In genomic region chr9:114791312-114791711, GRCh38 we compare ENCODE assay signal across 32 cellular contexts. TPM values are rescaled to one million over a fixed set of nuclear protein-coding genes. Genes with fewer than 3 reads are reported as not detected.
A peak's percentile ranks its signal among the peaks of the same experiment; 100 is the strongest.
DNase-seq lines count a peak whose midpoint lies in the region; ATAC-seq, FAIRE-seq and TF ChIP-seq lines count a peak whose summit lies in the region.
"Had no signal": no experiment of that assay in that cellular context is flagged by ENCODE, and none has a peak within 500 bp of the region (broad histone marks: within the 10 kb centered on the region; RNA-seq: fewer than 3 reads in every experiment).

No MANE protein-coding gene starts in this region.

- dilution Hi-C loops in keratinocyte (cut with MboI; ENCODE audit: extremely low pct_ligation_motif_present, low sequenced_read_pairs): no loop called here

- H3K27ac Mint-ChIP-seq in astrocyte (ENCODE audit: unreplicated experiment): peak overlapping the region; percentile 97
- no peak overlapping the region for H3K27ac Mint-ChIP-seq in stimulated activated memory B cell treated with anti-CD40 and anti-IgM and Interleukin-4, amounts not matched to agents 10 μg/mL and 1 μg/mL and 100 μg/mL, for 72 hours
- H3K27ac Mint-ChIP-seq: CD14-positive monocyte; CD8-positive, alpha-beta memory T cell had no signal

- no peak for TF ChIP-seq CTCF in astrocyte (IDR thresholded peaks at IDR 0.05; ENCODE audit: insufficient read depth, low read depth, low read length)
- no peak for TF ChIP-seq CTCF in keratinocyte (optimal IDR thresholded peaks at IDR 0.05 in 1 of 3, IDR thresholded peaks at IDR 0.05 in 1 of 3, conservative IDR thresholded peaks at IDR 0.05 in 1 of 3; ENCODE audit: extremely low read depth in 1 of 3, insufficient read depth in 2 of 3, low read length in 3 of 3)
- TF ChIP-seq CTCF in esophagus muscularis mucosa (IDR thresholded peaks at IDR 0.05): no peak

- no peaks in the 10 kb centered on the region for H4K20me1 ChIP-seq in Karpas-422 (ENCODE audit: insufficient read depth, low read depth, low read length)
- H4K20me1 ChIP-seq in astrocyte (ENCODE audit: insufficient read depth, low read length): no peaks in the 10 kb centered on the region
- no peaks in the 10 kb centered on the region for H4K20me1 ChIP-seq in keratinocyte (ENCODE audit: control insufficient read depth, extremely low read depth, insufficient read depth, low read length)
- H4K20me1 ChIP-seq: BLaER1 had no signal

- H3K27me3 ChIP-seq in Karpas-422 (ENCODE audit: low read length) (no peaks in the 10 kb centered on the region), astrocyte (ENCODE audit: insufficient read depth, low read length) (no peaks in the 10 kb centered on the region), keratinocyte (ENCODE audit: control insufficient read depth, extremely low read depth, insufficient read depth, low read length) (no peaks in the 10 kb centered on the region), esophagus muscularis mucosa (peaks cover 0 to 5% (median 0%) of the 10 kb centered on the region in 4 donors)
- H3K27me3 ChIP-seq: BE2C, BLaER1 had no signal

- DNase-seq in Karpas-422 (no peak), astrocyte (ENCODE audit: low read depth) (peak; percentile 3), keratinocyte (ENCODE audit: low read depth, low spot score) (no peak), NCI-H187 (lab: John Stamatoyannopoulos, UW) (no peak), NCI-H446 treated with DMSO at 0.1 percent for 48 hours (lab: John Stamatoyannopoulos, UW) (no peak), NOMO-1 treated with DMSO at 0.1 percent for 48 hours (lab: John Stamatoyannopoulos, UW; ENCODE audit: unreplicated experiment) (no peak), esophagus muscularis mucosa (ENCODE audit: extremely low spot score) (no peak)
- DNase-seq: 8988T; ACHN; BE2C; C1 segment of cervical spinal cord; CD4-positive, alpha-beta memory T cell; CD4-positive, CD25-positive, alpha-beta regulatory T cell; CD8-positive, alpha-beta memory T cell; COR-L47; DMS 273 treated with DMSO at 0.1 percent for 48 hours; DMS153; DMS53; DMS79; DND-41; EL; GDM1 had no signal

- H3K9me2 ChIP-seq in Karpas-422 (replicated peaks; ENCODE audit: insufficient read depth, low read length): no peaks in the 10 kb centered on the region

- H3K9me3 Mint-ChIP-seq in astrocyte (ENCODE audit: unreplicated experiment): no peaks in the 10 kb centered on the region
- no peaks in the 10 kb centered on the region for H3K9me3 Mint-ChIP-seq in stimulated activated memory B cell treated with anti-CD40 and anti-IgM and Interleukin-4, amounts not matched to agents 10 μg/mL and 1 μg/mL and 100 μg/mL, for 72 hours
- H3K9me3 Mint-ChIP-seq: CD8-positive, alpha-beta memory T cell had no signal

- TF ChIP-seq POLR2A in esophagus muscularis mucosa (IDR thresholded peaks at IDR 0.05; ENCODE audit: low read depth): no peak

- FAIRE-seq in astrocyte (lab: Jason Lieb, UNC) (no peak), keratinocyte (lab: Jason Lieb, UNC) (peak; percentile 58)
- FAIRE-seq: A204.1, GM12878, GM12892, GM18507 had no signal

- peaks cover 84% of the 10 kb centered on the region for H3K4me1 ChIP-seq in Karpas-422 (ENCODE audit: low read length)
- H3K4me1 ChIP-seq in astrocyte (ENCODE audit: insufficient read depth, low read length): peaks cover 3% of the 10 kb centered on the region
- H3K4me1 ChIP-seq in keratinocyte (ENCODE audit: control insufficient read depth, extremely low read depth, insufficient read depth, low read length): peaks cover 20% of the 10 kb centered on the region
- peaks cover 0 to 3% (median under 1%) of the 10 kb centered on the region in 4 donors for H3K4me1 ChIP-seq in esophagus muscularis mucosa
- H3K4me1 ChIP-seq: BE2C, BLaER1 had no signal

- H3K36me3 Mint-ChIP-seq in astrocyte (ENCODE audit: low read depth, unreplicated experiment): no peaks in the 10 kb centered on the region
- no peaks in the 10 kb centered on the region for H3K36me3 Mint-ChIP-seq in stimulated activated memory B cell treated with anti-CD40 and anti-IgM and Interleukin-4, amounts not matched to agents 10 μg/mL and 1 μg/mL and 100 μg/mL, for 72 hours
- H3K36me3 Mint-ChIP-seq: CD4-positive, alpha-beta memory T cell; CD4-positive, CD25-positive, alpha-beta regulatory T cell had no signal

- H3K36me3 ChIP-seq in Karpas-422 (ENCODE audit: insufficient read depth, low read length): peaks cover 74% of the 10 kb centered on the region
- H3K36me3 ChIP-seq in astrocyte (ENCODE audit: insufficient read depth, low read length): no peaks in the 10 kb centered on the region
- H3K36me3 ChIP-seq in keratinocyte (ENCODE audit: control insufficient read depth in 2 of 2, extremely low read depth in 1 of 2, insufficient read depth in 2 of 2, low read length in 2 of 2): no peaks in the 10 kb centered on the region
- H3K36me3 ChIP-seq in esophagus muscularis mucosa: no peaks in the 10 kb centered on the region
- H3K36me3 ChIP-seq: BE2C, BLaER1 had no signal

- intact Hi-C loops in esophagus muscularis mucosa (cut with DNase I): no loop called here

- no peak for TF ChIP-seq EP300 in esophagus muscularis mucosa (IDR thresholded peaks at IDR 0.05)

- H3K4me3 Mint-ChIP-seq in astrocyte (ENCODE audit: unreplicated experiment): no peak overlapping the region
- no peak overlapping the region for H3K4me3 Mint-ChIP-seq in stimulated activated memory B cell treated with anti-CD40 and anti-IgM and Interleukin-4, amounts not matched to agents 10 μg/mL and 1 μg/mL and 100 μg/mL, for 72 hours
- H3K4me3 Mint-ChIP-seq: CD14-positive monocyte; CD4-positive, alpha-beta memory T cell; CD4-positive, CD25-positive, alpha-beta regulatory T cell; CD8-positive, alpha-beta memory T cell had no signal

- ATAC-seq in stimulated activated memory B cell treated with anti-CD40 and anti-IgM and Interleukin-4, amounts not matched to agents 10 μg/mL and 1 μg/mL and 100 μg/mL, for 72 hours: peak; percentile 59
- ATAC-seq: GM12878 had no signal

- no peaks in the 10 kb centered on the region for H3K9me1 ChIP-seq in keratinocyte (ENCODE audit: control insufficient read depth, extremely low read depth, insufficient read depth, low read length)

- H3K4me2 ChIP-seq in Karpas-422 (ENCODE audit: low read depth, low read length, poor library complexity, severe bottlenecking): no peak overlapping the region
- no peak overlapping the region for H3K4me2 ChIP-seq in astrocyte (ENCODE audit: low read length)
- H3K4me2 ChIP-seq in keratinocyte (ENCODE audit: control insufficient read depth, extremely low read depth, insufficient read depth, low read depth, low read length): no peak overlapping the region
- H3K4me2 ChIP-seq: BLaER1 had no signal

- H3K4me3 ChIP-seq in Karpas-422 (ENCODE audit: low read length) (no peak overlapping the region), astrocyte (ENCODE audit: insufficient read depth, low read depth, low read length) (no peak overlapping the region), keratinocyte (ENCODE audit: control insufficient read depth in 2 of 3, extremely low read depth in 1 of 3, insufficient read depth in 2 of 3, low read depth in 1 of 3, low read length in 3 of 3) (no peak overlapping the region), esophagus muscularis mucosa (no peak overlapping the region)
- H3K4me3 ChIP-seq: BLaER1, GM12878 had no signal

- H3K9ac ChIP-seq in Karpas-422 (ENCODE audit: low read length) (no peak overlapping the region), astrocyte (ENCODE audit: low read length) (no peak overlapping the region), keratinocyte (ENCODE audit: control insufficient read depth, extremely low read depth, insufficient read depth, low read length) (no peak overlapping the region)
- H3K9ac ChIP-seq: BLaER1 had no signal

- peaks cover 33% of the 10 kb centered on the region for H3K4me1 Mint-ChIP-seq in astrocyte (ENCODE audit: low read depth, unreplicated experiment)
- H3K4me1 Mint-ChIP-seq in stimulated activated memory B cell treated with anti-CD40 and anti-IgM and Interleukin-4, amounts not matched to agents 10 μg/mL and 1 μg/mL and 100 μg/mL, for 72 hours: peaks cover 33% of the 10 kb centered on the region
- H3K4me1 Mint-ChIP-seq: CD4-positive, alpha-beta memory T cell had no signal

- peak overlapping the region; percentile 16; the same call in 1 of the 2 replicates for H3K27ac ChIP-seq in Karpas-422 (ENCODE audit: low read length)
- no peak overlapping the region for H3K27ac ChIP-seq in astrocyte (ENCODE audit: low read depth, low read length)
- no peak overlapping the region for H3K27ac ChIP-seq in keratinocyte (ENCODE audit: control insufficient read depth, insufficient read depth, low read length)
- H3K27ac ChIP-seq in esophagus muscularis mucosa (replicated peaks in 1 of 4): no peak overlapping the region
- H3K27ac ChIP-seq: BLaER1 had no signal

- H2AFZ ChIP-seq in Karpas-422 (ENCODE audit: low read length) (no peak overlapping the region), astrocyte (ENCODE audit: low read depth, low read length) (no peak overlapping the region), keratinocyte (ENCODE audit: control insufficient read depth, low read length) (no peak overlapping the region)

- no peaks in the 10 kb centered on the region for H3K27me3 Mint-ChIP-seq in astrocyte (ENCODE audit: low read depth, unreplicated experiment)
- no peaks in the 10 kb centered on the region for H3K27me3 Mint-ChIP-seq in stimulated activated memory B cell treated with anti-CD40 and anti-IgM and Interleukin-4, amounts not matched to agents 10 μg/mL and 1 μg/mL and 100 μg/mL, for 72 hours
- H3K27me3 Mint-ChIP-seq: CD4-positive, alpha-beta memory T cell; CD8-positive, alpha-beta memory T cell had no signal

- H3K79me2 ChIP-seq in Karpas-422 (ENCODE audit: low read length) (no peaks in the 10 kb centered on the region), astrocyte (ENCODE audit: insufficient read depth, low read length) (no peaks in the 10 kb centered on the region), keratinocyte (ENCODE audit: control insufficient read depth, insufficient read depth, low read length) (no peaks in the 10 kb centered on the region)

- no peaks in the 10 kb centered on the region for H3K9me3 ChIP-seq in Karpas-422 (ENCODE audit: low read length)
- H3K9me3 ChIP-seq in astrocyte (ENCODE audit: insufficient read depth, low read depth, low read length): no peaks in the 10 kb centered on the region
- H3K9me3 ChIP-seq in keratinocyte (ENCODE audit: control insufficient read depth, low read depth, low read length): no peaks in the 10 kb centered on the region
- H3K9me3 ChIP-seq in esophagus muscularis mucosa: no peaks in the 10 kb centered on the region
- H3K9me3 ChIP-seq: BE2C, BLaER1 had no signal

RNA-seq across cellular contexts. Expression of gene TNFSF15, which starts 14.5 kb away (rescaled TPM):
- 20.6 and 32.5 TPM in 2 replicates for total RNA-seq in Karpas-422 (2014; rRNA removed; shearing (Covaris generic); ENCODE audit: low replicate concordance)
- total RNA-seq in astrocyte (4.2 and 10.3 TPM in 2 replicates), esophagus muscularis mucosa (under 1 TPM; 0.06 to 0.83 (median 0.25) TPM)
- polyA plus RNA-seq in keratinocyte: 0.84 to 1.1 TPM (median 0.89 TPM) in 3 replicates
- 0.25 TPM for polyA plus RNA-seq in keratinocyte (2011; ENCODE audit: low read depth)
- 0.52 and 0.80 TPM in 2 replicates for polyA plus RNA-seq in keratinocyte (2011; cell fraction: cytosol; rRNA removed)
- polyA plus RNA-seq in keratinocyte (2011; cell fraction: nucleus; rRNA removed): 2.0 and 2.1 TPM in 2 replicates
- polyA plus RNA-seq in keratinocyte (2012; ENCODE audit: low replicate concordance): 0.39 and 0.40 TPM in 2 replicates
- 0.43 to 1.1 TPM (median 1.1 TPM) in 3 replicates for polyA minus RNA-seq in keratinocyte
- 0.77 TPM for polyA minus RNA-seq in keratinocyte (2011; cell fraction: cytosol; rRNA and poly(A)+ RNA removed)
- polyA minus RNA-seq in keratinocyte (2011; cell fraction: nucleus; rRNA and poly(A)+ RNA removed): 1.7 and 4.2 TPM in 2 replicates
- total RNA-seq: A673; CD4-positive, CD25-positive, alpha-beta regulatory T cell; Daoy; G401; GM12878 had no signal
- polyA plus RNA-seq: CD4-positive, alpha-beta memory T cell; CD4-positive, CD25-positive, alpha-beta regulatory T cell; CD8-positive, alpha-beta memory T cell had no signal
